Comparison of ENCODE assay signal across 28 cellular contexts in genomic region chr18:52426041-52426440, GRCh38.
"Had no signal": no experiment of that assay in that cellular context is flagged by ENCODE, and none has a peak within 500 bp of the region (broad histone marks: within the 10 kb centered on the region; RNA-seq: fewer than 3 reads in every experiment).

No MANE protein-coding gene starts in this region.

- ATAC-seq: activated T-cell treated with anti-CD3 and anti-CD28 coated beads, Interleukin-2, amount 50 U/mL, for 72 hours; body of pancreas; foreskin keratinocyte; heart left ventricle; left colon had no signal

- DNase-seq: activated CD4-positive, alpha-beta T cell treated with anti-CD3 and anti-CD28 coated beads for 4 hours; activated CD4-positive, alpha-beta T cell treated with anti-CD3 and anti-CD28 coated beads, Interleukin-2, amount 50 U/mL, for 4 hours; activated effector memory CD4-positive, alpha-beta T cell treated with anti-CD3 and anti-CD28 coated beads, Interleukin-2, amount 50 U/mL, for 16 hours; activated naive CD4-positive, alpha-beta T cell treated with anti-CD3 and anti-CD28 coated beads for 36 hours; activated naive CD8-positive, alpha-beta T cell treated with anti-CD3 and anti-CD28 coated beads for 36 hours; activated T-cell treated with anti-CD3 and anti-CD28 coated beads for 4 hours; activated T-cell treated with anti-CD3 and anti-CD28 coated beads, Interleukin-2, amount 50 U/mL, for 72 hours; adrenal gland; aorta; body of pancreas; dermis blood vessel endothelial cell; effector CD4-positive, alpha-beta T cell; foreskin keratinocyte; heart left ventricle; hypothalamus; immature natural killer cell; kidney; left colon; mammary epithelial cell; right lobe of liver; stimulated activated CD4-positive, alpha-beta T cell treated with anti-CD3 and anti-CD28 coated beads, Interleukin-4, amount 100 ng/mL, for 1 hour; uterus had no signal

- H3K27ac Mint-ChIP-seq: activated naive CD4-positive, alpha-beta T cell treated with anti-CD3 and anti-CD28 coated beads for 36 hours; activated naive CD8-positive, alpha-beta T cell treated with anti-CD3 and anti-CD28 coated beads for 36 hours; activated T-cell treated with anti-CD3 and anti-CD28 coated beads, Interleukin-2, amount 50 U/mL, for 72 hours; immature natural killer cell; nephron; stimulated activated naive CD8-positive, alpha-beta T cell treated with anti-CD3 and anti-CD28 coated beads, Interleukin-15, Interleukin-2, amounts not matched to agents 100 ng/mL and 50 ng/mL, for 24 hours; type B pancreatic cell had no signal

- H3K9me3 Mint-ChIP-seq: activated naive CD8-positive, alpha-beta T cell treated with anti-CD3 and anti-CD28 coated beads for 36 hours; nephron; stimulated activated naive CD8-positive, alpha-beta T cell treated with anti-CD3 and anti-CD28 coated beads, Interleukin-15, Interleukin-2, amounts not matched to agents 100 ng/mL and 50 ng/mL, for 24 hours; type B pancreatic cell had no signal

- H3K4me3 Mint-ChIP-seq: activated naive CD4-positive, alpha-beta T cell treated with anti-CD3 and anti-CD28 coated beads for 36 hours; activated naive CD8-positive, alpha-beta T cell treated with anti-CD3 and anti-CD28 coated beads for 36 hours; activated T-cell treated with anti-CD3 and anti-CD28 coated beads, Interleukin-2, amount 50 U/mL, for 72 hours; immature natural killer cell; nephron; stimulated activated naive CD8-positive, alpha-beta T cell treated with anti-CD3 and anti-CD28 coated beads, Interleukin-15, Interleukin-2, amounts not matched to agents 100 ng/mL and 50 ng/mL, for 24 hours; type B pancreatic cell had no signal

- H3K36me3 Mint-ChIP-seq: activated naive CD8-positive, alpha-beta T cell treated with anti-CD3 and anti-CD28 coated beads for 36 hours; immature natural killer cell; type B pancreatic cell had no signal

- H3K4me1 Mint-ChIP-seq: activated naive CD8-positive, alpha-beta T cell treated with anti-CD3 and anti-CD28 coated beads for 36 hours; immature natural killer cell; nephron had no signal

- H3K27ac ChIP-seq: adrenal gland, body of pancreas, esophagus muscularis mucosa, foreskin keratinocyte, heart left ventricle, right lobe of liver, thoracic aorta, uterus, VCaP had no signal

- H3K4me3 ChIP-seq: adrenal gland, body of pancreas, esophagus muscularis mucosa, heart left ventricle, right lobe of liver, thoracic aorta, uterus had no signal

- H3K9me3 ChIP-seq: adrenal gland, body of pancreas, esophagus muscularis mucosa, heart left ventricle, right lobe of liver, thoracic aorta, uterus had no signal

- H3K27me3 Mint-ChIP-seq: activated naive CD8-positive, alpha-beta T cell treated with anti-CD3 and anti-CD28 coated beads for 36 hours; stimulated activated naive CD8-positive, alpha-beta T cell treated with anti-CD3 and anti-CD28 coated beads, Interleukin-15, Interleukin-2, amounts not matched to agents 100 ng/mL and 50 ng/mL, for 24 hours had no signal

- H3K36me3 ChIP-seq: adrenal gland, esophagus muscularis mucosa, heart left ventricle, right lobe of liver, thoracic aorta, uterus had no signal
